In the genomic region with DNA sequence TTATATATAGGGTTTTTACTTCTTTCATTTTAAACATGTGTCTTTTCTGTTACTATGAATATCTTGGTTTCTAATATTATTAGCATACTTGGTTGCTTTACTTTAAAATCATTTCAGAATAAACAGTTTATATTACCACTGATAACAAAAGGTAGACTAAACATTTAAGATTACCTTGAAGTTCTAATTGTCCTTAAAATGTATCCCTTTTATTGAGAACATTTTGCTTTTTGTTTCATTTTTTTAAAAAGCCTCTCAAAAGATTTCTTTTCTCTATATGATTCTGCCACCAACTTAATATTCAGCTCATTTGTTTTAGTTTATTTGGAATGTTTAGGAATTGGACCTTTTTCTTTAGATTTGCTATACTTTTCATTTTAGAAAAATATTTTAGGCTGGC, we compare ENCODE assay signal across 20 cellular contexts. TPM values are rescaled to one million over a fixed set of nuclear protein-coding genes. Genes with fewer than 3 reads are reported as not detected.
DNase-seq lines count a peak whose midpoint lies in the region; ATAC-seq and TF ChIP-seq lines count a peak whose summit lies in the region.
"Had no signal": no experiment of that assay in that cellular context is flagged by ENCODE, and none has a peak within 500 bp of the region (broad histone marks: within the 10 kb centered on the region; RNA-seq: fewer than 3 reads in every experiment).

No MANE protein-coding gene starts in this region.

- no peaks in the 10 kb centered on the region for H3K27me3 ChIP-seq in CD4-positive, CD25-positive, alpha-beta regulatory T cell (ENCODE audit: control insufficient read depth, insufficient read depth, low read length)
- no peaks in the 10 kb centered on the region for H3K27me3 ChIP-seq in CD8-positive, alpha-beta T cell (ENCODE audit: insufficient read depth, low read length)
- H3K27me3 ChIP-seq in skeletal muscle satellite cell (ENCODE audit: control insufficient read depth, insufficient read depth, low read length) (no peaks in the 10 kb centered on the region), vagina (no peaks in the 10 kb centered on the region)
- H3K27me3 ChIP-seq: BE2C, SJCRH30 had no signal

- peaks cover 71% of the 10 kb centered on the region for H3K4me1 ChIP-seq in CD4-positive, CD25-positive, alpha-beta regulatory T cell (ENCODE audit: control insufficient read depth, insufficient read depth, low read length, poor library complexity, severe bottlenecking)
- H3K4me1 ChIP-seq in CD8-positive, alpha-beta T cell (ENCODE audit: insufficient read depth, low read length), result peaks cover 72% of the 10 kb centered on the region
- H3K4me1 ChIP-seq in skeletal muscle satellite cell (ENCODE audit: control insufficient read depth, insufficient read depth, low read length), result peaks cover 60% of the 10 kb centered on the region
- peaks cover 46% of the 10 kb centered on the region for H3K4me1 ChIP-seq in vagina
- H3K4me1 ChIP-seq: SJCRH30 had no signal

- H3K27me3 Mint-ChIP-seq in CD4-positive, CD25-positive, alpha-beta regulatory T cell, result no peaks in the 10 kb centered on the region
- H3K27me3 Mint-ChIP-seq in CD8-positive, alpha-beta T cell (ENCODE audit: low read depth), result no peaks in the 10 kb centered on the region
- no peaks in the 10 kb centered on the region for H3K27me3 Mint-ChIP-seq in effector memory CD8-positive, alpha-beta T cell

- peak overlapping the region in 1 of 3 donors; percentile 87 for H3K27ac Mint-ChIP-seq in CD4-positive, CD25-positive, alpha-beta regulatory T cell
- peak overlapping the region; percentile 18 for H3K27ac Mint-ChIP-seq in CD8-positive, alpha-beta T cell
- peak overlapping the region; percentile 85 to 91 for H3K27ac Mint-ChIP-seq in effector memory CD8-positive, alpha-beta T cell

- no peak for TF ChIP-seq POLR2A in vagina (IDR thresholded peaks at IDR 0.05)

- intact Hi-C loops in CD8-positive, alpha-beta T cell (cut with DNase I, micrococcal nuclease), result no loop called here
- intact Hi-C loops in vagina (cut with DNase I), result no loop called here

- peaks cover 11% of the 10 kb centered on the region for H3K36me3 ChIP-seq in CD4-positive, CD25-positive, alpha-beta regulatory T cell (ENCODE audit: control insufficient read depth, insufficient read depth, low read length)
- peaks cover 4% of the 10 kb centered on the region for H3K36me3 ChIP-seq in CD8-positive, alpha-beta T cell (ENCODE audit: insufficient read depth, low read length)
- H3K36me3 ChIP-seq in skeletal muscle satellite cell (ENCODE audit: insufficient read depth, low read length) (peaks cover 18% of the 10 kb centered on the region), vagina (no peaks in the 10 kb centered on the region)

- H3K36me3 Mint-ChIP-seq in CD4-positive, CD25-positive, alpha-beta regulatory T cell, result peaks cover 30% of the 10 kb centered on the region
- H3K36me3 Mint-ChIP-seq in CD8-positive, alpha-beta T cell, result peaks cover 47% of the 10 kb centered on the region
- H3K36me3 Mint-ChIP-seq in effector memory CD8-positive, alpha-beta T cell (ENCODE audit: insufficient read depth), result peaks cover 56% of the 10 kb centered on the region

- no peak for ATAC-seq in CD4-positive, CD25-positive, alpha-beta regulatory T cell (ENCODE audit: low read depth in 2 of 2)
- no peak for ATAC-seq in CD8-positive, alpha-beta T cell
- no peak for ATAC-seq in effector memory CD8-positive, alpha-beta T cell (replicated peaks)
- ATAC-seq: PC-3 had no signal

- peaks cover 34 to 90% (median 62%) of the 10 kb centered on the region in 4 donors for H3K4me1 Mint-ChIP-seq in CD4-positive, CD25-positive, alpha-beta regulatory T cell
- H3K4me1 Mint-ChIP-seq in CD8-positive, alpha-beta T cell (ENCODE audit: low read depth), result peaks cover 82% of the 10 kb centered on the region
- peaks cover 56 to 69% of the 10 kb centered on the region in 2 donors for H3K4me1 Mint-ChIP-seq in effector memory CD8-positive, alpha-beta T cell (ENCODE audit: low read depth in 2 of 2)

- peak overlapping the region; percentile 50 for H3K27ac ChIP-seq in CD4-positive, CD25-positive, alpha-beta regulatory T cell (ENCODE audit: insufficient read depth, low read length, poor library complexity, severe bottlenecking)
- no peak overlapping the region for H3K27ac ChIP-seq in CD8-positive, alpha-beta T cell (ENCODE audit: low read depth, low read length)
- H3K27ac ChIP-seq in vagina, result no peak overlapping the region
- H3K27ac ChIP-seq: GM23248, SJCRH30 had no signal

- CTCF ChIA-PET in CD8-positive, alpha-beta T cell (lab: Charles Lee), result interaction anchor here (0.6 to 21.5 kb wide), 7 partner anchors 9 to 169 kb away, joined by 3 to 382 read pairs (median 4); no protein-coding TSS in a partner anchor

- peak overlapping the region; percentile 32 for H3K9ac ChIP-seq in skeletal muscle satellite cell (ENCODE audit: low read depth, low read length)
- H3K9ac ChIP-seq: GM23248 had no signal

- TF ChIP-seq CTCF in CD8-positive, alpha-beta T cell (IDR thresholded peaks at IDR 0.05), result no peak
- no peak for TF ChIP-seq CTCF in vagina (IDR thresholded peaks at IDR 0.05)

- no peak for DNase-seq in CD4-positive, CD25-positive, alpha-beta regulatory T cell
- DNase-seq in CD8-positive, alpha-beta T cell, result no peak
- no peak for DNase-seq in effector memory CD8-positive, alpha-beta T cell
- DNase-seq in vagina (ENCODE audit: extremely low spot score in 2 of 2), result no peak
- no peak for DNase-seq in ecto neural progenitor cell (ENCODE audit: low spot score)
- no peak for DNase-seq in LoVo (ENCODE audit: low spot score)
- DNase-seq: BE2C, DMS 273 treated with DMSO at 0.1 percent for 48 hours, GF-D8, GM23248, HCEC 1CT, KG1, NCI-H1048, NCI-H1436 treated with DMSO at 0.1 percent for 48 hours, NCI-H2081, NCI-H510A treated with DMSO at 0.1 percent for 48 hours, NCI-H82, PC-3, SJCRH30 had no signal

- H3K9me3 ChIP-seq in CD4-positive, CD25-positive, alpha-beta regulatory T cell (ENCODE audit: control insufficient read depth in 2 of 2, low read length in 2 of 2), result no peaks in the 10 kb centered on the region
- H3K9me3 ChIP-seq in CD8-positive, alpha-beta T cell (ENCODE audit: low read length), result no peaks in the 10 kb centered on the region
- no peaks in the 10 kb centered on the region for H3K9me3 ChIP-seq in skeletal muscle satellite cell (replicated peaks; ENCODE audit: low read length)
- H3K9me3 ChIP-seq in vagina, result no peaks in the 10 kb centered on the region
- H3K9me3 ChIP-seq: BE2C, SJCRH30 had no signal

- no peak overlapping the region for H3K4me3 ChIP-seq in CD4-positive, CD25-positive, alpha-beta regulatory T cell (ENCODE audit: low read depth, low read length)
- no peak overlapping the region for H3K4me3 ChIP-seq in CD8-positive, alpha-beta T cell (ENCODE audit: low read depth, low read length)
- H3K4me3 ChIP-seq in skeletal muscle satellite cell (ENCODE audit: low read length) (no peak overlapping the region), vagina (no peak overlapping the region)
- H3K4me3 ChIP-seq: GM23248, SJCRH30 had no signal

- POLR2A ChIA-PET in CD8-positive, alpha-beta T cell (lab: Charles Lee), result interaction anchor here (0.8 to 14.9 kb wide), 4 partner anchors 11 to 83 kb away, joined by 3 to 308 read pairs (median 4); no protein-coding TSS in a partner anchor

- H3K4me2 ChIP-seq in skeletal muscle satellite cell (ENCODE audit: low read length), result peak overlapping the region; percentile 44

- H3K4me3 Mint-ChIP-seq in CD4-positive, CD25-positive, alpha-beta regulatory T cell, result no peak overlapping the region
- no peak overlapping the region for H3K4me3 Mint-ChIP-seq in CD8-positive, alpha-beta T cell
- H3K4me3 Mint-ChIP-seq in effector memory CD8-positive, alpha-beta T cell, result no peak overlapping the region

- no peaks in the 10 kb centered on the region for H3K9me3 Mint-ChIP-seq in CD4-positive, CD25-positive, alpha-beta regulatory T cell
- H3K9me3 Mint-ChIP-seq in CD8-positive, alpha-beta T cell, result no peaks in the 10 kb centered on the region
- H3K9me3 Mint-ChIP-seq in effector memory CD8-positive, alpha-beta T cell, result no peaks in the 10 kb centered on the region

RNA-seq across cellular contexts. Expression of gene MED15, which starts 39.6 kb away (rescaled TPM):
- total RNA-seq in CD4-positive, CD25-positive, alpha-beta regulatory T cell, result 397 TPM
- polyA plus RNA-seq in CD4-positive, CD25-positive, alpha-beta regulatory T cell, result 10 to 100 TPM; 35.1 to 43.0 (median 38.5) TPM
- 100 to 1,000 TPM; 316 TPM for total RNA-seq in CD8-positive, alpha-beta T cell
- 43.3 and 49.1 TPM in 2 replicates for total RNA-seq in skeletal muscle satellite cell (2012; rRNA removed)
- total RNA-seq in vagina, result 72.2 TPM

RNA-seq across cellular contexts. Expression of gene KLHL22, which starts 51.4 kb away (rescaled TPM):
- 55.6 TPM for total RNA-seq in CD4-positive, CD25-positive, alpha-beta regulatory T cell
- polyA plus RNA-seq in CD4-positive, CD25-positive, alpha-beta regulatory T cell, result 10 to 100 TPM; 40.1 to 48.1 (median 42.4) TPM
- 10 to 100 TPM; 24.6 to 27.3 TPM for total RNA-seq in CD8-positive, alpha-beta T cell
- total RNA-seq in skeletal muscle satellite cell (2012; rRNA removed), result 14.7 and 18.1 TPM in 2 replicates
- 20.1 TPM for total RNA-seq in vagina
